Comparison of ENCODE assay signal across 11 cellular contexts in genomic region chr5:10759111-10759510, GRCh38. TPM values are rescaled to one million over a fixed set of nuclear protein-coding genes. Genes with fewer than 3 reads are reported as not detected.
DNase-seq lines count a peak whose midpoint lies in the region; ATAC-seq lines count a peak whose summit lies in the region.
"Had no signal": no experiment of that assay in that cellular context is flagged by ENCODE, and none has a peak within 500 bp of the region (broad histone marks: within the 10 kb centered on the region; RNA-seq: fewer than 3 reads in every experiment).

No MANE protein-coding gene starts in this region.

- H3K9me3 ChIP-seq in GM23248 (ENCODE audit: low read depth): no peaks in the 10 kb centered on the region
- H3K9me3 ChIP-seq: breast epithelium had no signal

- no peak overlapping the region for H2AFZ ChIP-seq in ACC112 (ENCODE audit: low read length, unreplicated experiment)
- H2AFZ ChIP-seq in GM23248: no peak overlapping the region
- H2AFZ ChIP-seq: parathyroid adenoma had no signal

- peaks cover 10% of the 10 kb centered on the region for H4K20me1 ChIP-seq in GM23248 (ENCODE audit: insufficient read depth)

- H3K9me3 Mint-ChIP-seq in activated T-helper 1 cell treated with anti-CD3 and anti-CD28 coated beads, Interleukin-12 subunit alpha, Interleukin-12 subunit beta, Interleukin-2, Interleukin-4 antibody, amounts not matched to agents 30 ng/mL and 10 ng/mL and 1 ng/mL, durations not matched to agents 14 hours and 24 hours and 36 hours: no peaks in the 10 kb centered on the region
- H3K9me3 Mint-ChIP-seq in memory B cell: no peaks in the 10 kb centered on the region

- peaks cover 9% of the 10 kb centered on the region for H3K27me3 Mint-ChIP-seq in activated T-helper 1 cell treated with anti-CD3 and anti-CD28 coated beads, Interleukin-12 subunit alpha, Interleukin-12 subunit beta, Interleukin-2, Interleukin-4 antibody, amounts not matched to agents 30 ng/mL and 10 ng/mL and 1 ng/mL, durations not matched to agents 14 hours and 24 hours and 36 hours (ENCODE audit: insufficient read depth)
- no peaks in the 10 kb centered on the region for H3K27me3 Mint-ChIP-seq in memory B cell

- no peak for DNase-seq in GM23248
- DNase-seq in activated T-helper 1 cell treated with anti-CD3 and anti-CD28 coated beads, Interleukin-12 subunit alpha, Interleukin-12 subunit beta, Interleukin-2, Interleukin-4 antibody, amounts not matched to agents 30 ng/mL and 10 ng/mL and 1 ng/mL, durations not matched to agents 14 hours and 24 hours and 36 hours (ENCODE audit: low spot score): no peak
- DNase-seq in memory B cell (ENCODE audit: low spot score in 2 of 2): no peak
- no peak for DNase-seq in DMS 273 treated with DMSO at 0.1 percent for 48 hours (lab: John Stamatoyannopoulos, UW)
- no peak for DNase-seq in left ventricle myocardium superior
- no peak for DNase-seq in DMS 273 (lab: John Stamatoyannopoulos, UW; ENCODE audit: unreplicated experiment)
- DNase-seq: activated CD4-positive, CD25-positive, alpha-beta regulatory T cell treated with anti-CD3 and anti-CD28 coated beads, Interleukin-2, amount 50 U/mL, for 72 hours had no signal

- no peak overlapping the region for H3K9ac ChIP-seq in GM23248
- H3K9ac ChIP-seq: parathyroid adenoma had no signal

- no peaks in the 10 kb centered on the region for H3K36me3 ChIP-seq in ACC112 (ENCODE audit: insufficient read depth, low read length)
- H3K36me3 ChIP-seq in GM23248 (ENCODE audit: low read depth): no peaks in the 10 kb centered on the region
- H3K36me3 ChIP-seq: breast epithelium had no signal

- peaks cover 52% of the 10 kb centered on the region for H3K4me1 Mint-ChIP-seq in activated T-helper 1 cell treated with anti-CD3 and anti-CD28 coated beads, Interleukin-12 subunit alpha, Interleukin-12 subunit beta, Interleukin-2, Interleukin-4 antibody, amounts not matched to agents 30 ng/mL and 10 ng/mL and 1 ng/mL, durations not matched to agents 14 hours and 24 hours and 36 hours (ENCODE audit: low read depth)
- H3K4me1 Mint-ChIP-seq in memory B cell: peaks cover 45% of the 10 kb centered on the region

- H3K4me3 ChIP-seq in ACC112 (ENCODE audit: low read depth, low read length) (peak overlapping the region; percentile 91; the same call in 1 of the 2 replicates), GM23248 (peak overlapping the region; percentile 97; the same call in 1 of the 2 replicates)

- peak overlapping the region; percentile 93 for H3K4me3 Mint-ChIP-seq in activated T-helper 1 cell treated with anti-CD3 and anti-CD28 coated beads, Interleukin-12 subunit alpha, Interleukin-12 subunit beta, Interleukin-2, Interleukin-4 antibody, amounts not matched to agents 30 ng/mL and 10 ng/mL and 1 ng/mL, durations not matched to agents 14 hours and 24 hours and 36 hours
- peak overlapping the region; percentile 60 for H3K4me3 Mint-ChIP-seq in memory B cell

- WGBS in GM23248 (ENCODE audit: low coverage in 1 of 2, low lambda C conversion rate in 2 of 2, missing lambda C conversion rate in 2 of 2), 2 experiments: 96 to 97% methylated on average over 6 of the region's 6 CpGs

- intact Hi-C loops in activated T-helper 1 cell treated with anti-CD3 and anti-CD28 coated beads, Interleukin-12 subunit alpha, Interleukin-12 subunit beta, Interleukin-2, Interleukin-4 antibody, amounts not matched to agents 30 ng/mL and 10 ng/mL and 1 ng/mL, durations not matched to agents 14 hours and 24 hours and 36 hours (cut with micrococcal nuclease): no loop called here
- intact Hi-C loops in left ventricle myocardium superior (cut with micrococcal nuclease): no loop called here

- no peak overlapping the region for H3K27ac Mint-ChIP-seq in activated T-helper 1 cell treated with anti-CD3 and anti-CD28 coated beads, Interleukin-12 subunit alpha, Interleukin-12 subunit beta, Interleukin-2, Interleukin-4 antibody, amounts not matched to agents 30 ng/mL and 10 ng/mL and 1 ng/mL, durations not matched to agents 14 hours and 24 hours and 36 hours
- H3K27ac Mint-ChIP-seq in memory B cell: peak overlapping the region; percentile 63

- H3K79me2 ChIP-seq in ACC112 (ENCODE audit: control insufficient read depth, insufficient read depth, low read length, unreplicated experiment) (peaks cover 65% of the 10 kb centered on the region), GM23248 (ENCODE audit: insufficient read depth) (peaks cover 62% of the 10 kb centered on the region)

- peaks cover 26% of the 10 kb centered on the region for H3F3A ChIP-seq in GM23248 (ENCODE audit: insufficient read depth)

- no peaks in the 10 kb centered on the region for H3K27me3 ChIP-seq in ACC112 (ENCODE audit: insufficient read depth, low read length)
- no peaks in the 10 kb centered on the region for H3K27me3 ChIP-seq in GM23248 (replicated peaks; ENCODE audit: insufficient read depth)
- H3K27me3 ChIP-seq: breast epithelium had no signal

- H3K4me2 ChIP-seq in GM23248 (ENCODE audit: unreplicated experiment): peak overlapping the region; percentile 99

- H3K27ac ChIP-seq in ACC112 (ENCODE audit: low read depth, low read length) (no peak overlapping the region), GM23248 (no peak overlapping the region)
- H3K27ac ChIP-seq: parathyroid adenoma had no signal

- no peaks in the 10 kb centered on the region for H3K9me2 ChIP-seq in GM23248 (ENCODE audit: insufficient read depth)

- ATAC-seq in memory B cell (ENCODE audit: low read depth) (no peak), left ventricle myocardium superior (no peak), GM21367 (IDR thresholded peaks at IDR 0.05; ENCODE audit: unreplicated experiment) (no peak)

- H3K4me1 ChIP-seq in ACC112 (ENCODE audit: control insufficient read depth, insufficient read depth, low read length, unreplicated experiment) (peaks cover 14% of the 10 kb centered on the region), GM23248 (ENCODE audit: insufficient read depth) (peaks cover 28% of the 10 kb centered on the region)
- H3K4me1 ChIP-seq: breast epithelium had no signal

- peaks cover 19% of the 10 kb centered on the region for H3K36me3 Mint-ChIP-seq in activated T-helper 1 cell treated with anti-CD3 and anti-CD28 coated beads, Interleukin-12 subunit alpha, Interleukin-12 subunit beta, Interleukin-2, Interleukin-4 antibody, amounts not matched to agents 30 ng/mL and 10 ng/mL and 1 ng/mL, durations not matched to agents 14 hours and 24 hours and 36 hours (ENCODE audit: low read depth)
- peaks cover 11% of the 10 kb centered on the region for H3K36me3 Mint-ChIP-seq in memory B cell

- in situ Hi-C loops in GM23248 (cut with MboI): no loop called here

RNA-seq across cellular contexts. Expression of gene DAP, which starts 1.9 kb away (rescaled TPM):
- total RNA-seq in GM23248 (2014; rRNA removed; shearing (Covaris generic)): 37.9 and 52.9 TPM in 2 replicates
- 255 and 259 TPM in 2 replicates for polyA plus RNA-seq in GM23248 (2016; fragmentation: Nextera tagmentation; extraction: Ambion mirVana)
- 62.6 and 64.7 TPM in 2 replicates for total RNA-seq in activated T-helper 1 cell treated with anti-CD3 and anti-CD28 coated beads, Interleukin-12 subunit alpha, Interleukin-12 subunit beta, Interleukin-2, Interleukin-4 antibody, amounts not matched to agents 30 ng/mL and 10 ng/mL and 1 ng/mL, durations not matched to agents 14 hours and 24 hours and 36 hours
- total RNA-seq in left ventricle myocardium superior: 16.9 TPM
